In the genomic region with DNA sequence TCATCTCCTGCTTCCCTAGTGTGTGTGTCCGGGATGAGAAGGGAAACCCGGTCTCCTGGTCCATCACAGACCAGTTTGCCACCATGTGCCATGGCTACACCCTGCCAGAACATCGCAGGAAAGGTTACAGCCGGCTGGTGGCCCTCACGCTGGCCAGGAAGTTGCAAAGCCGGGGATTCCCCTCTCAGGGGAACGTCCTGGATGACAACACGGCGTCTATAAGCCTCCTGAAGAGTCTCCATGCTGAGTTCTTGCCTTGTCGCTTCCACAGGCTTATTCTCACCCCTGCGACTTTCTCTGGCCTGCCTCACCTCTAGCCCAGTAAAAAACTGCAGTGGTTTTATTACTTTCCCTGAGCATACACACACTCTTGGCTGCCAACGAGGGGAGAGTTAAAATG, we compare ENCODE assay signal across 26 cellular contexts. TPM values are rescaled to one million over a fixed set of nuclear protein-coding genes. Genes with fewer than 3 reads are reported as not detected.
A peak's percentile ranks its signal among the peaks of the same experiment; 100 is the strongest.
DNase-seq lines count a peak whose midpoint lies in the region; ATAC-seq and TF ChIP-seq lines count a peak whose summit lies in the region.
"Had no signal": no experiment of that assay in that cellular context is flagged by ENCODE, and none has a peak within 500 bp of the region (broad histone marks: within the 10 kb centered on the region; RNA-seq: fewer than 3 reads in every experiment).

No MANE protein-coding gene starts in this region.

- DNase-seq in GM23338 (ENCODE audit: low spot score), result peak; percentile 2
- DNase-seq in PC-9, result no peak
- DNase-seq in left colon, result peak; percentile 27 to 38
- no peak for DNase-seq in neural progenitor cell (ENCODE audit: low spot score)
- DNase-seq in body of pancreas, result no peak
- no peak for DNase-seq in naive thymus-derived CD8-positive, alpha-beta T cell
- DNase-seq: CD4-positive, alpha-beta memory T cell; COR-L47; DMS79; EL; GDM1; H7; MM.1S; NCI-H187; NCI-H2081 treated with DMSO at 0.1 percent for 48 hours; NCI-H524 treated with DMSO at 0.1 percent for 48 hours; NCI-H774; NK-92 treated with Interleukin-12 subunit alpha and Interleukin-12 subunit beta, amount 100 ng/mL, for 24 hours; RPMI8226; SHP77; T-helper 1 cell had no signal

- H3F3A ChIP-seq in GM23338 (replicated peaks; ENCODE audit: low read depth), result no peaks in the 10 kb centered on the region
- no peaks in the 10 kb centered on the region for H3F3A ChIP-seq in PC-9 (ENCODE audit: insufficient read depth, low read depth)
- H3F3A ChIP-seq in neural progenitor cell (ENCODE audit: low read depth), result no peaks in the 10 kb centered on the region

- H3K9me3 Mint-ChIP-seq in GM23338, result no peaks in the 10 kb centered on the region
- H3K9me3 Mint-ChIP-seq in neural progenitor cell, result no peaks in the 10 kb centered on the region
- H3K9me3 Mint-ChIP-seq in naive thymus-derived CD8-positive, alpha-beta T cell, result no peaks in the 10 kb centered on the region
- H3K9me3 Mint-ChIP-seq: CD4-positive, alpha-beta memory T cell had no signal

- CTCF ChIA-PET in PC-9 (lab: Charles Lee), result no interaction called here

- H3K9me3 ChIP-seq in PC-9 (ENCODE audit: insufficient read depth, low read depth) (no peaks in the 10 kb centered on the region), neural progenitor cell (ENCODE audit: low read depth) (no peaks in the 10 kb centered on the region), body of pancreas (no peaks in the 10 kb centered on the region)
- H3K9me3 ChIP-seq: BLaER1 had no signal

- intact Hi-C loops in PC-9 (cut with micrococcal nuclease; ENCODE audit: unreplicated experiment) (no loop called here), left colon (cut with DNase I, micrococcal nuclease) (no loop called here), body of pancreas (cut with DNase I) (loop anchor here (5.0 kb wide), 1 partner anchor 86 kb away; no protein-coding TSS in a partner anchor)

- peaks cover 6% of the 10 kb centered on the region for H3K4me1 ChIP-seq in GM23338 (ENCODE audit: insufficient read depth)
- H3K4me1 ChIP-seq in PC-9 (replicated peaks; ENCODE audit: insufficient read depth), result no peaks in the 10 kb centered on the region
- H3K4me1 ChIP-seq in neural progenitor cell, result no peaks in the 10 kb centered on the region
- peaks cover 36% of the 10 kb centered on the region for H3K4me1 ChIP-seq in body of pancreas
- H3K4me1 ChIP-seq: BLaER1 had no signal

- no TSS peak for BruUV-seq in PC-9 (replicated peaks; lab: Mats Ljungman, UMichigan)

- no peak overlapping the region for H3K27ac ChIP-seq in GM23338 (ENCODE audit: low read depth)
- H3K27ac ChIP-seq in PC-9, result no peak overlapping the region
- H3K27ac ChIP-seq in neural progenitor cell, result no peak overlapping the region
- H3K27ac ChIP-seq in body of pancreas, result no peak overlapping the region
- H3K27ac ChIP-seq: BLaER1, KMS-11 had no signal

- H3K9me2 ChIP-seq in GM23338 (ENCODE audit: insufficient read depth) (no peaks in the 10 kb centered on the region), PC-9 (ENCODE audit: insufficient read depth) (no peaks in the 10 kb centered on the region)

- H3K4me3 ChIP-seq in GM23338, result no peak overlapping the region
- H3K4me3 ChIP-seq in PC-9, result no peak overlapping the region
- H3K4me3 ChIP-seq in neural progenitor cell, result no peak overlapping the region
- no peak overlapping the region for H3K4me3 ChIP-seq in body of pancreas
- H3K4me3 ChIP-seq: BLaER1 had no signal

- H3K36me3 ChIP-seq in GM23338 (ENCODE audit: insufficient read depth), result no peaks in the 10 kb centered on the region
- H3K36me3 ChIP-seq in PC-9 (ENCODE audit: low read depth), result no peaks in the 10 kb centered on the region
- H3K36me3 ChIP-seq in neural progenitor cell, result no peaks in the 10 kb centered on the region
- no peaks in the 10 kb centered on the region for H3K36me3 ChIP-seq in body of pancreas (replicated peaks in 1 of 2; ENCODE audit: insufficient read depth in 1 of 2, low read depth in 2 of 2)
- H3K36me3 ChIP-seq: BLaER1 had no signal

- H3K27ac Mint-ChIP-seq in GM23338, result no peak overlapping the region
- no peak overlapping the region for H3K27ac Mint-ChIP-seq in neural progenitor cell
- H3K27ac Mint-ChIP-seq in naive thymus-derived CD8-positive, alpha-beta T cell, result no peak overlapping the region
- H3K27ac Mint-ChIP-seq: CD4-positive, alpha-beta memory T cell had no signal

- TF ChIP-seq CTCF in GM23338 (conservative IDR thresholded peaks at IDR 0.05; ENCODE audit: low read depth in 2 of 2), result no peak
- no peak for TF ChIP-seq CTCF in PC-9 (conservative IDR thresholded peaks at IDR 0.05)
- TF ChIP-seq CTCF in neural progenitor cell (IDR thresholded peaks at IDR 0.05), result no peak
- TF ChIP-seq CTCF in body of pancreas (IDR thresholded peaks at IDR 0.05), result no peak

- 73 to 94% methylated on average over 12 of the region's 12 CpGs for WGBS in body of pancreas, 2 donors

- H2AFZ ChIP-seq in GM23338, result peak overlapping the region; percentile 74
- 0 out of 2 replicates have a peak overlapping the region, but pooled peaks have one; percentile 27 for H2AFZ ChIP-seq in PC-9
- peak overlapping the region; percentile 72 for H2AFZ ChIP-seq in neural progenitor cell (replicated peaks)

- H3K4me1 Mint-ChIP-seq in GM23338 (peaks cover 8% of the 10 kb centered on the region), neural progenitor cell (no peaks in the 10 kb centered on the region)
- H3K4me1 Mint-ChIP-seq in naive thymus-derived CD8-positive, alpha-beta T cell, result no peaks in the 10 kb centered on the region
- H3K4me1 Mint-ChIP-seq: CD4-positive, alpha-beta memory T cell had no signal

- no peak for TF ChIP-seq POLR2A in body of pancreas (IDR thresholded peaks at IDR 0.05)

- H3K27me3 ChIP-seq in GM23338 (ENCODE audit: insufficient read depth), result no peaks in the 10 kb centered on the region
- H3K27me3 ChIP-seq in PC-9 (ENCODE audit: insufficient read depth, low read depth), result no peaks in the 10 kb centered on the region
- H3K27me3 ChIP-seq in neural progenitor cell, result no peaks in the 10 kb centered on the region
- no peaks in the 10 kb centered on the region for H3K27me3 ChIP-seq in body of pancreas
- H3K27me3 ChIP-seq: BLaER1 had no signal

- ATAC-seq in GM23338 (peak; percentile 24; the same call in 1 of the 3 replicates), left colon (peak; percentile 62), SK-N-SH treated with all-trans-retinoic acid at 6 μM for 48 hours (no peak), body of pancreas (no peak)
- no peak for ATAC-seq in naive thymus-derived CD8-positive, alpha-beta T cell

- H3K36me3 Mint-ChIP-seq in GM23338 (ENCODE audit: low read depth) (no peaks in the 10 kb centered on the region), neural progenitor cell (no peaks in the 10 kb centered on the region)
- no peaks in the 10 kb centered on the region for H3K36me3 Mint-ChIP-seq in naive thymus-derived CD8-positive, alpha-beta T cell
- H3K36me3 Mint-ChIP-seq: CD4-positive, alpha-beta memory T cell had no signal

- POLR2A ChIA-PET in PC-9 (lab: Charles Lee; ENCODE audit: unreplicated experiment), result no interaction called here
- POLR2A ChIA-PET in naive thymus-derived CD8-positive, alpha-beta T cell (lab: Charles Lee), result no interaction called here

- H4K20me1 ChIP-seq in GM23338 (replicated peaks; ENCODE audit: insufficient read depth), result no peaks in the 10 kb centered on the region
- H4K20me1 ChIP-seq in PC-9 (ENCODE audit: insufficient read depth), result no peaks in the 10 kb centered on the region
- H4K20me1 ChIP-seq in neural progenitor cell (ENCODE audit: low read depth), result no peaks in the 10 kb centered on the region
- H4K20me1 ChIP-seq: BLaER1 had no signal

- no peak overlapping the region for H3K4me2 ChIP-seq in GM23338
- H3K4me2 ChIP-seq in PC-9, result no peak overlapping the region
- H3K4me2 ChIP-seq in neural progenitor cell, result no peak overlapping the region
- H3K4me2 ChIP-seq: BLaER1, KMS-11 had no signal

- H3K27me3 Mint-ChIP-seq in GM23338 (ENCODE audit: insufficient read depth, low read depth, poor library complexity) (peaks cover 3% of the 10 kb centered on the region), neural progenitor cell (ENCODE audit: insufficient read depth, low read depth) (no peaks in the 10 kb centered on the region)
- H3K27me3 Mint-ChIP-seq in naive thymus-derived CD8-positive, alpha-beta T cell, result peaks cover 0 to 17% (median 9%) of the 10 kb centered on the region in 5 donors

- no peaks in the 10 kb centered on the region for H3K79me2 ChIP-seq in GM23338 (replicated peaks; ENCODE audit: insufficient read depth)
- no peaks in the 10 kb centered on the region for H3K79me2 ChIP-seq in PC-9 (ENCODE audit: low read depth)
- H3K79me2 ChIP-seq in neural progenitor cell (ENCODE audit: low read depth), result no peaks in the 10 kb centered on the region

- H3K4me3 Mint-ChIP-seq in GM23338 (no peak overlapping the region), neural progenitor cell (no peak overlapping the region)
- no peak overlapping the region for H3K4me3 Mint-ChIP-seq in naive thymus-derived CD8-positive, alpha-beta T cell
- H3K4me3 Mint-ChIP-seq: CD4-positive, alpha-beta memory T cell had no signal

- no peak overlapping the region for H3K9ac ChIP-seq in neural progenitor cell
- H3K9ac ChIP-seq: BLaER1, KMS-11 had no signal

TF ChIP-seq in GM23338, 12 proteins besides CTCF, POLR2A, EP300 and RAD21 (continues in another document):
- TF ChIP-seq POLR2AphosphoS5 (IDR thresholded peaks at IDR 0.05; ENCODE audit: low read depth) (no peak), EZH2phosphoT487 (IDR thresholded peaks at IDR 0.05; ENCODE audit: unreplicated experiment) (no peak), NANOG (IDR thresholded peaks at IDR 0.05; ENCODE audit: borderline replicate concordance) (no peak), CREB1 (CRISPR knock-in tag; IDR thresholded peaks at IDR 0.05; ENCODE audit: low read depth) (no peak)

TF ChIP-seq in SK-N-SH treated with all-trans-retinoic acid at 6 μM for 48 hours, 23 proteins besides CTCF, POLR2A, EP300 and RAD21 (continues in another document):
- no peak for TF ChIP-seq ZNF70 (CRISPR knock-in tag; IDR thresholded peaks at IDR 0.05)

RNA-seq across cellular contexts. Expression of gene C6orf141, which starts 23.9 kb away (rescaled TPM):
- 4.0 and 5.2 TPM in 2 replicates for total RNA-seq in GM23338 (2014; rRNA removed; shearing (Covaris generic))
- polyA plus RNA-seq in GM23338 (2016; fragmentation: Nextera tagmentation; extraction: Ambion mirVana), result 6.4 and 7.2 TPM in 2 replicates
- total RNA-seq in PC-9 (2021) (12.3 and 21.9 TPM in 2 replicates), left colon (10 to 100 TPM in 1 of 2 donors, 1 to 10 TPM in 1; 7.6 to 11.6 TPM), neural progenitor cell (ENCODE audit: low replicate concordance) (87.2 and 97.2 TPM in 2 replicates), body of pancreas (10 to 100 TPM; 11.4 to 20.8 TPM)
- total RNA-seq in naive thymus-derived CD8-positive, alpha-beta T cell, result not detected
- polyA plus RNA-seq in naive thymus-derived CD8-positive, alpha-beta T cell, result not detected
- total RNA-seq: CD4-positive, alpha-beta memory T cell; SK-MEL-5 had no signal
- polyA plus RNA-seq: AG04450; CD4-positive, alpha-beta memory T cell had no signal

RNA-seq across cellular contexts. Expression of gene GLYATL3, which starts 26.9 kb away (rescaled TPM):
- total RNA-seq in GM23338 (2014; rRNA removed; shearing (Covaris generic)), result not detected in 2 replicates
- polyA plus RNA-seq in GM23338 (2016; fragmentation: Nextera tagmentation; extraction: Ambion mirVana), result not detected in 2 replicates
- total RNA-seq in PC-9 (2021) (not detected in 2 replicates), left colon (under 1 TPM in 1 of 2 donors, not detected in 1; 0.22 TPM), neural progenitor cell (ENCODE audit: low replicate concordance) (not detected in 2 replicates), body of pancreas (not detected)
- total RNA-seq in naive thymus-derived CD8-positive, alpha-beta T cell, result not detected
- polyA plus RNA-seq in naive thymus-derived CD8-positive, alpha-beta T cell, result not detected
- total RNA-seq: CD4-positive, alpha-beta memory T cell; H7; SK-MEL-5 had no signal
- polyA plus RNA-seq: AG04450; CD4-positive, alpha-beta memory T cell had no signal

Comparison
In these comparisons a context has a peak if more than half of its experiments do, and no peak if none do; other contexts are left out.
1. ATAC-seq: peak in GM23338 (single experiment) and left colon (single experiment); none in SK-N-SH treated with all-trans-retinoic acid at 6 μM for 48 hours (single experiment), body of pancreas (single experiment) and naive thymus-derived CD8-positive, alpha-beta T cell (0 of 2).
2. DNase-seq: peak in GM23338 (single experiment) and left colon (2 of 2); none in PC-9 (0 of 2), neural progenitor cell (single experiment), body of pancreas (0 of 4) and naive thymus-derived CD8-positive, alpha-beta T cell (0 of 10).
3. Peak in every context shown above with its lines, with median percentiles within 50 percentile points of each other: H2AFZ ChIP-seq.